Comparison of ENCODE assay signal across 18 cellular contexts in the genomic region with DNA sequence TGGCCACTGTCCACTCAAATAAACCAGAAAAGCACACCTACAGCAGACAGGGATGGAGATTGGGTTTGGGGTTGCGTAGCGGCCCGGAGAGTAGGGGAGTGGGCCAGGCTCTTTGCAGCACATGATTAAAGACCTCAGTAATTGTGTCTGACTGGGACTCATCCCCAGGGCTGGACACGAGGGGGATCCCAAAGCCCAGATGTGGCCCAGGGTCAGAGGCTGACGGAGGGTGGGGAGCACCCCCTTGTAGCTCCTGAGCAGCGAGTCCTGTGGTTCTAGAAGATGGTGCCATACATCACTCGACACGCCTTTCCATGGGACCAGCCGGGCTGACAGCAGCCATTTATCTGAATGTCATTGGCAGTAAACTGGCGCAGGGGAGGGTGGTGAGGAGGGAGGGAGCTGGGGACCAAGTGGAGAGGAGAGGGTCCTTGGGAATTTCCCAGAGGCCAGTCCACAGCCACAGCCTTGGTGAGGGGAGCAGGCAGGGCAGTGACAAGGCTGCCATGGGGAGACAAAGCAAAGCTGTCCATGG.
A peak's percentile ranks its signal among the peaks of the same experiment; 100 is the strongest.
DNase-seq lines count a peak whose midpoint lies in the region; ATAC-seq and TF ChIP-seq lines count a peak whose summit lies in the region.
"Had no signal": no experiment of that assay in that cellular context is flagged by ENCODE, and none has a peak within 500 bp of the region (broad histone marks: within the 10 kb centered on the region; RNA-seq: fewer than 3 reads in every experiment).

No MANE protein-coding gene starts in this region.

- in situ Hi-C loops in ACHN (cut with HindIII; ENCODE audit: low pct_ligation_motif_present, low pct_unique_long_range_greater_than_20kb, low sequenced_read_pairs) = no loop called here

- H3K27me3 Mint-ChIP-seq in natural killer cell treated with Interleukin-12 subunit alpha and Interleukin-12 subunit beta and Interleukin-15 and Interleukin-18, amount 100 ng/mL, for 72 hours = peaks cover 16 to 21% of the 10 kb centered on the region in 2 donors
- H3K27me3 Mint-ChIP-seq in natural killer cell (ENCODE audit: low read depth in 2 of 2) (peaks cover 7 to 11% of the 10 kb centered on the region in 2 donors), neural progenitor cell (ENCODE audit: insufficient read depth, low read depth) (peaks cover 13% of the 10 kb centered on the region)

- TF ChIP-seq CTCF in natural killer cell (IDR thresholded peaks at IDR 0.05) (no peak), lower lobe of right lung (IDR thresholded peaks at IDR 0.05) (no peak), neural progenitor cell (IDR thresholded peaks at IDR 0.05) (no peak)

- H3K36me3 ChIP-seq in lower lobe of right lung (no peaks in the 10 kb centered on the region), neural progenitor cell (no peaks in the 10 kb centered on the region)
- H3K36me3 ChIP-seq: BLaER1 treated with 17β-estradiol and CSF1 and Interleukin-3, amounts not matched to agents 10 nM and 100 nM had no signal

- intact Hi-C loops in natural killer cell (cut with micrococcal nuclease) (no loop called here), lower lobe of right lung (cut with DNase I) (no loop called here)

- H3K27ac ChIP-seq in lower lobe of right lung (no peak overlapping the region), neural progenitor cell (no peak overlapping the region)
- H3K27ac ChIP-seq: BLaER1 treated with 17β-estradiol and CSF1 and Interleukin-3, amounts not matched to agents 10 nM and 100 nM; GM23248 had no signal

- H3K4me3 ChIP-seq in lower lobe of right lung (no peak overlapping the region), neural progenitor cell (no peak overlapping the region)
- H3K4me3 ChIP-seq: BLaER1 treated with 17β-estradiol and CSF1 and Interleukin-3, amounts not matched to agents 10 nM and 100 nM; GM23248 had no signal

- H3K9me3 ChIP-seq in lower lobe of right lung (no peaks in the 10 kb centered on the region), neural progenitor cell (ENCODE audit: low read depth) (no peaks in the 10 kb centered on the region)
- H3K9me3 ChIP-seq: BLaER1 treated with 17β-estradiol and CSF1 and Interleukin-3, amounts not matched to agents 10 nM and 100 nM had no signal

- no peak for ATAC-seq in natural killer cell treated with Interleukin-12 subunit alpha and Interleukin-12 subunit beta and Interleukin-15 and Interleukin-18, amount 100 ng/mL, for 72 hours
- ATAC-seq in natural killer cell (no peak), lower lobe of right lung (no peak), GM21515 (IDR thresholded peaks at IDR 0.05; ENCODE audit: unreplicated experiment) (no peak)
- ATAC-seq: CD8-positive, alpha-beta T cell had no signal

- H3K27ac Mint-ChIP-seq in natural killer cell treated with Interleukin-12 subunit alpha and Interleukin-12 subunit beta and Interleukin-15 and Interleukin-18, amount 100 ng/mL, for 72 hours = no peak overlapping the region
- H3K27ac Mint-ChIP-seq in natural killer cell (no peak overlapping the region), neural progenitor cell (peak overlapping the region; percentile 66)
- H3K27ac Mint-ChIP-seq: B cell; CD8-positive, alpha-beta T cell; IgD-negative memory B cell had no signal

- H3K9me3 Mint-ChIP-seq in natural killer cell treated with Interleukin-12 subunit alpha and Interleukin-12 subunit beta and Interleukin-15 and Interleukin-18, amount 100 ng/mL, for 72 hours = no peaks in the 10 kb centered on the region
- H3K9me3 Mint-ChIP-seq in natural killer cell = no peaks in the 10 kb centered on the region
- H3K9me3 Mint-ChIP-seq in neural progenitor cell = no peaks in the 10 kb centered on the region
- H3K9me3 Mint-ChIP-seq: CD8-positive, alpha-beta T cell; IgD-negative memory B cell had no signal

- H4K20me1 ChIP-seq in neural progenitor cell (ENCODE audit: low read depth) = no peaks in the 10 kb centered on the region
- H4K20me1 ChIP-seq: BLaER1 treated with 17β-estradiol and CSF1 and Interleukin-3, amounts not matched to agents 10 nM and 100 nM had no signal

- no peaks in the 10 kb centered on the region for H3K79me2 ChIP-seq in neural progenitor cell (ENCODE audit: low read depth)

- no peak overlapping the region for H3K4me3 Mint-ChIP-seq in natural killer cell treated with Interleukin-12 subunit alpha and Interleukin-12 subunit beta and Interleukin-15 and Interleukin-18, amount 100 ng/mL, for 72 hours
- H3K4me3 Mint-ChIP-seq in natural killer cell (no peak overlapping the region), neural progenitor cell (no peak overlapping the region)
- H3K4me3 Mint-ChIP-seq: B cell; CD8-positive, alpha-beta T cell had no signal

- no peaks in the 10 kb centered on the region for H3K4me1 Mint-ChIP-seq in natural killer cell treated with Interleukin-12 subunit alpha and Interleukin-12 subunit beta and Interleukin-15 and Interleukin-18, amount 100 ng/mL, for 72 hours (ENCODE audit: low read depth in 2 of 2)
- H3K4me1 Mint-ChIP-seq in natural killer cell (no peaks in the 10 kb centered on the region), neural progenitor cell (peaks cover 19% of the 10 kb centered on the region)
- H3K4me1 Mint-ChIP-seq: B cell, IgD-negative memory B cell had no signal

- H3K36me3 Mint-ChIP-seq in natural killer cell treated with Interleukin-12 subunit alpha and Interleukin-12 subunit beta and Interleukin-15 and Interleukin-18, amount 100 ng/mL, for 72 hours = no peaks in the 10 kb centered on the region
- H3K36me3 Mint-ChIP-seq in natural killer cell (no peaks in the 10 kb centered on the region), neural progenitor cell (no peaks in the 10 kb centered on the region)
- H3K36me3 Mint-ChIP-seq: CD8-positive, alpha-beta T cell had no signal

- H2AFZ ChIP-seq in neural progenitor cell (replicated peaks) = peak overlapping the region; percentile 26
- H2AFZ ChIP-seq: GM23248 had no signal

- H3F3A ChIP-seq in neural progenitor cell (ENCODE audit: low read depth) = no peaks in the 10 kb centered on the region

- H3K9ac ChIP-seq in neural progenitor cell = no peak overlapping the region
- H3K9ac ChIP-seq: BLaER1 treated with 17β-estradiol and CSF1 and Interleukin-3, amounts not matched to agents 10 nM and 100 nM; GM23248 had no signal

- no peak overlapping the region for H3K4me2 ChIP-seq in neural progenitor cell
- H3K4me2 ChIP-seq: BLaER1 treated with 17β-estradiol and CSF1 and Interleukin-3, amounts not matched to agents 10 nM and 100 nM had no signal

- H3K4me1 ChIP-seq in lower lobe of right lung (no peaks in the 10 kb centered on the region), neural progenitor cell (peaks cover 13% of the 10 kb centered on the region)

- peak; percentile 15 for DNase-seq in natural killer cell treated with Interleukin-12 subunit alpha and Interleukin-12 subunit beta and Interleukin-15 and Interleukin-18, amount 100 ng/mL, for 72 hours (ENCODE audit: low spot score)
- DNase-seq in natural killer cell (no peak), lower lobe of right lung (peak; percentile 22), neural progenitor cell (ENCODE audit: low spot score) (no peak), activated T-cell treated with anti-CD3 and anti-CD28 coated beads for 4 hours (no peak), ACHN (no peak)
- DNase-seq: 8988T; CD8-positive, alpha-beta T cell; DMS 273 treated with DMSO at 0.1 percent for 48 hours; DMS53; DND-41; EL; GM23248; HCEC 1CT had no signal

- H3K27me3 ChIP-seq in lower lobe of right lung (ENCODE audit: low read depth) (peaks cover 30% of the 10 kb centered on the region), neural progenitor cell (no peaks in the 10 kb centered on the region)
- H3K27me3 ChIP-seq: BLaER1 treated with 17β-estradiol and CSF1 and Interleukin-3, amounts not matched to agents 10 nM and 100 nM had no signal

Comparison
In these comparisons a context has a peak if more than half of its experiments do, and no peak if none do; other contexts are left out.
1. DNase-seq: peak in natural killer cell treated with Interleukin-12 subunit alpha and Interleukin-12 subunit beta and Interleukin-15 and Interleukin-18, amount 100 ng/mL, for 72 hours (single experiment) and lower lobe of right lung (single experiment); none in natural killer cell (single experiment), neural progenitor cell (single experiment), activated T-cell treated with anti-CD3 and anti-CD28 coated beads for 4 hours (single experiment) and ACHN (single experiment).